In genomic region chr1:3614755-3615742, GRCh38 we compare ENCODE assay signal across 10 cellular contexts. TPM values are rescaled to one million over a fixed set of nuclear protein-coding genes. Genes with fewer than 3 reads are reported as not detected.
DNase-seq lines count a peak whose midpoint lies in the region; ATAC-seq, FAIRE-seq and TF ChIP-seq lines count a peak whose summit lies in the region.
"Had no signal": no experiment of that assay in that cellular context is flagged by ENCODE, and none has a peak within 500 bp of the region (broad histone marks: within the 10 kb centered on the region; RNA-seq: fewer than 3 reads in every experiment).

No MANE protein-coding gene starts in this region.

- DNase-seq in activated naive CD8-positive, alpha-beta T cell treated with anti-CD3 and anti-CD28 coated beads, Interleukin-2, amount 50 U/mL, for 24 hours, result peak; percentile 36
- DNase-seq in activated naive CD8-positive, alpha-beta T cell treated with anti-CD3 and anti-CD28 coated beads for 36 hours, result no peak
- DNase-seq in RPMI8226 (peak; percentile 50), foreskin keratinocyte (no peak), urothelium cell line (ENCODE audit: low spot score) (peak; percentile 23), NCI-H774 (lab: John Stamatoyannopoulos, UW) (no peak), H54 (ENCODE audit: insufficient read length, low spot score) (no peak)
- DNase-seq: effector memory CD4-positive, alpha-beta T cell had no signal

- no peak for TF ChIP-seq POLR2A in H54 (IDR thresholded peaks at IDR 0.05; ENCODE audit: low read depth, low read length)

- no peaks in the 10 kb centered on the region for H3K4me1 ChIP-seq in foreskin keratinocyte

- peaks cover 22% of the 10 kb centered on the region for H3K27me3 ChIP-seq in foreskin keratinocyte

- H3K9me3 Mint-ChIP-seq in activated naive CD8-positive, alpha-beta T cell treated with anti-CD3 and anti-CD28 coated beads, Interleukin-2, amount 50 U/mL, for 24 hours, result no peaks in the 10 kb centered on the region
- no peaks in the 10 kb centered on the region for H3K9me3 Mint-ChIP-seq in activated naive CD8-positive, alpha-beta T cell treated with anti-CD3 and anti-CD28 coated beads for 36 hours

- peaks cover 10% of the 10 kb centered on the region for H3K27me3 Mint-ChIP-seq in activated naive CD8-positive, alpha-beta T cell treated with anti-CD3 and anti-CD28 coated beads, Interleukin-2, amount 50 U/mL, for 24 hours
- peaks cover 16% of the 10 kb centered on the region for H3K27me3 Mint-ChIP-seq in activated naive CD8-positive, alpha-beta T cell treated with anti-CD3 and anti-CD28 coated beads for 36 hours

- FAIRE-seq in urothelium cell line (lab: Jason Lieb, UNC) (no peak), H54 (lab: Jason Lieb, UNC) (no peak)
- FAIRE-seq: GM18507 had no signal

- no peaks in the 10 kb centered on the region for H3K36me3 Mint-ChIP-seq in activated naive CD8-positive, alpha-beta T cell treated with anti-CD3 and anti-CD28 coated beads, Interleukin-2, amount 50 U/mL, for 24 hours (ENCODE audit: low read depth)
- no peaks in the 10 kb centered on the region for H3K36me3 Mint-ChIP-seq in activated naive CD8-positive, alpha-beta T cell treated with anti-CD3 and anti-CD28 coated beads for 36 hours

- no peak for ATAC-seq in activated naive CD8-positive, alpha-beta T cell treated with anti-CD3 and anti-CD28 coated beads, Interleukin-2, amount 50 U/mL, for 24 hours
- ATAC-seq in foreskin keratinocyte (no peak), GM18861 (IDR thresholded peaks at IDR 0.05; ENCODE audit: unreplicated experiment) (no peak)

- peak; percentile 68 for TF ChIP-seq CTCF in foreskin keratinocyte (conservative IDR thresholded peaks at IDR 0.05)

- H3K27ac Mint-ChIP-seq in activated naive CD8-positive, alpha-beta T cell treated with anti-CD3 and anti-CD28 coated beads, Interleukin-2, amount 50 U/mL, for 24 hours, result no peak overlapping the region
- no peak overlapping the region for H3K27ac Mint-ChIP-seq in activated naive CD8-positive, alpha-beta T cell treated with anti-CD3 and anti-CD28 coated beads for 36 hours

- peaks cover 13% of the 10 kb centered on the region for H3K4me1 Mint-ChIP-seq in activated naive CD8-positive, alpha-beta T cell treated with anti-CD3 and anti-CD28 coated beads, Interleukin-2, amount 50 U/mL, for 24 hours
- peaks cover 12% of the 10 kb centered on the region for H3K4me1 Mint-ChIP-seq in activated naive CD8-positive, alpha-beta T cell treated with anti-CD3 and anti-CD28 coated beads for 36 hours

- H3K4me3 Mint-ChIP-seq in activated naive CD8-positive, alpha-beta T cell treated with anti-CD3 and anti-CD28 coated beads, Interleukin-2, amount 50 U/mL, for 24 hours, result no peak overlapping the region
- H3K4me3 Mint-ChIP-seq in activated naive CD8-positive, alpha-beta T cell treated with anti-CD3 and anti-CD28 coated beads for 36 hours, result no peak overlapping the region

- no peak overlapping the region for H3K27ac ChIP-seq in foreskin keratinocyte

RNA-seq across cellular contexts. Expression of gene MEGF6, which starts 3.7 kb away (rescaled TPM):
- total RNA-seq in activated naive CD8-positive, alpha-beta T cell treated with anti-CD3 and anti-CD28 coated beads for 36 hours, result 1 to 10 TPM; 1.7 to 2.5 TPM
- total RNA-seq in foreskin keratinocyte, result 0.63 and 0.92 TPM in 2 replicates
- 0.45 and 0.78 TPM in 2 replicates for polyA plus RNA-seq in foreskin keratinocyte

RNA-seq across cellular contexts. Expression of gene TPRG1L, which starts 9.8 kb away (rescaled TPM):
- 1 to 10 TPM; 9.5 to 10.0 TPM for total RNA-seq in activated naive CD8-positive, alpha-beta T cell treated with anti-CD3 and anti-CD28 coated beads for 36 hours
- 20.8 and 21.5 TPM in 2 replicates for total RNA-seq in foreskin keratinocyte
- polyA plus RNA-seq in foreskin keratinocyte, result 23.1 and 25.0 TPM in 2 replicates

RNA-seq across cellular contexts. Expression of gene WRAP73, which starts 34.9 kb away (rescaled TPM):
- total RNA-seq in activated naive CD8-positive, alpha-beta T cell treated with anti-CD3 and anti-CD28 coated beads for 36 hours, result 10 to 100 TPM; 30.2 to 31.2 TPM
- total RNA-seq in foreskin keratinocyte, result 17.2 and 18.1 TPM in 2 replicates
- polyA plus RNA-seq in foreskin keratinocyte, result 21.8 and 26.0 TPM in 2 replicates

RNA-seq across cellular contexts. Expression of gene TP73, which starts 37.3 kb away (rescaled TPM):
- total RNA-seq in activated naive CD8-positive, alpha-beta T cell treated with anti-CD3 and anti-CD28 coated beads for 36 hours, result under 1 TPM; 0.50 to 0.58 TPM
- total RNA-seq in foreskin keratinocyte, result 0.58 and 0.78 TPM in 2 replicates
- polyA plus RNA-seq in foreskin keratinocyte, result 0.44 and 0.59 TPM in 2 replicates

Comparison
In these comparisons a context has a peak if more than half of its experiments do, and no peak if none do; other contexts are left out.
1. DNase-seq: peak in activated naive CD8-positive, alpha-beta T cell treated with anti-CD3 and anti-CD28 coated beads, Interleukin-2, amount 50 U/mL, for 24 hours (single experiment), RPMI8226 (single experiment) and urothelium cell line (single experiment); none in activated naive CD8-positive, alpha-beta T cell treated with anti-CD3 and anti-CD28 coated beads for 36 hours (single experiment), foreskin keratinocyte (0 of 2), NCI-H774 (single experiment) and H54 (single experiment).